In genomic region chr5:140402258-140403074, GRCh38 we compare ENCODE assay signal across 8 cellular contexts. TPM values are rescaled to one million over a fixed set of nuclear protein-coding genes. Genes with fewer than 3 reads are reported as not detected.
DNase-seq lines count a peak whose midpoint lies in the region; ATAC-seq and TF ChIP-seq lines count a peak whose summit lies in the region.

No MANE protein-coding gene starts in this region.

- peaks cover 33% of the 10 kb centered on the region for H3K4me1 Mint-ChIP-seq in activated CD8-positive, alpha-beta T cell treated with anti-CD3 and anti-CD28 coated beads, Interleukin-2, amount 10 ng/mL, durations not matched to agents 7 days and 5 days (ENCODE audit: low read depth)
- peaks cover 27 to 40% of the 10 kb centered on the region in 2 donors for H3K4me1 Mint-ChIP-seq in effector memory CD8-positive, alpha-beta T cell (ENCODE audit: low read depth in 2 of 2)
- peaks cover 21% of the 10 kb centered on the region for H3K4me1 Mint-ChIP-seq in mesothelial cell of epicardium

- no peak for TF ChIP-seq CTCF in mesothelial cell of epicardium (IDR thresholded peaks at IDR 0.05; ENCODE audit: unreplicated experiment)

- no peak overlapping the region for H3K4me3 Mint-ChIP-seq in activated CD8-positive, alpha-beta T cell treated with anti-CD3 and anti-CD28 coated beads, Interleukin-2, amount 10 ng/mL, durations not matched to agents 7 days and 5 days
- no peak overlapping the region for H3K4me3 Mint-ChIP-seq in effector memory CD8-positive, alpha-beta T cell
- H3K4me3 Mint-ChIP-seq in mesothelial cell of epicardium = no peak overlapping the region

- CTCF ChIA-PET in activated CD8-positive, alpha-beta T cell treated with anti-CD3 and anti-CD28 coated beads, Interleukin-2, amount 10 ng/mL, durations not matched to agents 7 days and 5 days (lab: Charles Lee) = interaction anchor here (0.8 to 3.8 kb wide), 4 partner anchors 28 to 233 kb away, joined by 3 to 21 read pairs (median 5); no protein-coding TSS in a partner anchor

- ATAC-seq in GM21447 (IDR thresholded peaks at IDR 0.05; ENCODE audit: unreplicated experiment) (peak; percentile 0), HG03095 (IDR thresholded peaks at IDR 0.05; ENCODE audit: unreplicated experiment) (no peak)
- ATAC-seq in activated CD8-positive, alpha-beta T cell treated with anti-CD3 and anti-CD28 coated beads, Interleukin-2, amount 10 ng/mL, durations not matched to agents 7 days and 5 days = peak; percentile 4
- ATAC-seq in effector memory CD8-positive, alpha-beta T cell (replicated peaks) = no peak

- no peaks in the 10 kb centered on the region for H3K9me3 Mint-ChIP-seq in activated CD8-positive, alpha-beta T cell treated with anti-CD3 and anti-CD28 coated beads, Interleukin-2, amount 10 ng/mL, durations not matched to agents 7 days and 5 days (ENCODE audit: insufficient read depth)
- H3K9me3 Mint-ChIP-seq in effector memory CD8-positive, alpha-beta T cell = no peaks in the 10 kb centered on the region
- no peaks in the 10 kb centered on the region for H3K9me3 Mint-ChIP-seq in mesothelial cell of epicardium

- POLR2A ChIA-PET in activated CD8-positive, alpha-beta T cell treated with anti-CD3 and anti-CD28 coated beads, Interleukin-2, amount 10 ng/mL, durations not matched to agents 7 days and 5 days (lab: Charles Lee) = interaction anchor here (0.5 to 2.8 kb wide), 15 partner anchors 9 to 289 kb away, joined by 3 to 14 read pairs (median 5); partner anchors contain the start of genes APBB3, EIF4EBP3, HARS1 and HARS2

- DNase-seq in AG20443 (ENCODE audit: low spot score) (peak; percentile 24), NCI-H69 (lab: John Stamatoyannopoulos, UW) (peak; percentile 77), mesothelial cell of epicardium (ENCODE audit: low spot score in 2 of 2, unreplicated experiment in 2 of 2) (peak; percentile 32 to 61)
- peak; percentile 60 for DNase-seq in activated CD8-positive, alpha-beta T cell treated with anti-CD3 and anti-CD28 coated beads, Interleukin-2, amount 10 ng/mL, durations not matched to agents 7 days and 5 days
- peak; percentile 19 to 45 (median 30) for DNase-seq in effector memory CD8-positive, alpha-beta T cell
- DNase-seq in stimulated activated CD8-positive, alpha-beta memory T cell treated with anti-CD3 and anti-CD28 coated beads, Interleukin-4, amount 100 ng/mL, for 48 hours = peak; percentile 68

- H3K27me3 Mint-ChIP-seq in activated CD8-positive, alpha-beta T cell treated with anti-CD3 and anti-CD28 coated beads, Interleukin-2, amount 10 ng/mL, durations not matched to agents 7 days and 5 days (ENCODE audit: low read depth) = no peaks in the 10 kb centered on the region
- no peaks in the 10 kb centered on the region for H3K27me3 Mint-ChIP-seq in effector memory CD8-positive, alpha-beta T cell
- H3K27me3 Mint-ChIP-seq in mesothelial cell of epicardium (ENCODE audit: low read depth) = no peaks in the 10 kb centered on the region

- no peak overlapping the region for H3K27ac Mint-ChIP-seq in activated CD8-positive, alpha-beta T cell treated with anti-CD3 and anti-CD28 coated beads, Interleukin-2, amount 10 ng/mL, durations not matched to agents 7 days and 5 days
- H3K27ac Mint-ChIP-seq in effector memory CD8-positive, alpha-beta T cell = no peak overlapping the region
- H3K27ac Mint-ChIP-seq in mesothelial cell of epicardium = no peak overlapping the region

- peaks cover 23% of the 10 kb centered on the region for H3K36me3 Mint-ChIP-seq in activated CD8-positive, alpha-beta T cell treated with anti-CD3 and anti-CD28 coated beads, Interleukin-2, amount 10 ng/mL, durations not matched to agents 7 days and 5 days (ENCODE audit: low read depth)
- peaks cover 20% of the 10 kb centered on the region for H3K36me3 Mint-ChIP-seq in effector memory CD8-positive, alpha-beta T cell (ENCODE audit: insufficient read depth)
- H3K36me3 Mint-ChIP-seq in mesothelial cell of epicardium = peaks cover 4% of the 10 kb centered on the region

RNA-seq across cellular contexts. Expression of gene ANKHD1, which starts 0.8 kb away (rescaled TPM):
- total RNA-seq in activated CD8-positive, alpha-beta T cell treated with anti-CD3 and anti-CD28 coated beads, Interleukin-2, amount 10 ng/mL, durations not matched to agents 7 days and 5 days = 100 to 1,000 TPM; 108 to 112 TPM
- total RNA-seq in mesothelial cell of epicardium = 121 to 129 TPM (median 128 TPM) in 3 replicates

RNA-seq across cellular contexts. Expression of gene SLC4A9, which starts 42.5 kb away (rescaled TPM):
- total RNA-seq in activated CD8-positive, alpha-beta T cell treated with anti-CD3 and anti-CD28 coated beads, Interleukin-2, amount 10 ng/mL, durations not matched to agents 7 days and 5 days = under 1 TPM; 0.13 to 0.16 TPM
- 1.8 to 2.5 TPM (median 2.2 TPM) in 3 replicates for total RNA-seq in mesothelial cell of epicardium

RNA-seq across cellular contexts. Expression of gene HBEGF, which starts 56.1 kb away (rescaled TPM):
- 10 to 100 TPM; 12.6 to 13.5 TPM for total RNA-seq in activated CD8-positive, alpha-beta T cell treated with anti-CD3 and anti-CD28 coated beads, Interleukin-2, amount 10 ng/mL, durations not matched to agents 7 days and 5 days
- total RNA-seq in mesothelial cell of epicardium = 7.2 to 8.0 TPM (median 8.0 TPM) in 3 replicates

Comparison
In these comparisons a context has a peak if more than half of its experiments do, and no peak if none do; other contexts are left out.
1. DNase-seq: peak in every context shown above with its lines; median percentile 77 in NCI-H69; 68 in stimulated activated CD8-positive, alpha-beta memory T cell treated with anti-CD3 and anti-CD28 coated beads, Interleukin-4, amount 100 ng/mL, for 48 hours; 60 in activated CD8-positive, alpha-beta T cell treated with anti-CD3 and anti-CD28 coated beads, Interleukin-2, amount 10 ng/mL, durations not matched to agents 7 days and 5 days; 46 in mesothelial cell of epicardium; 30 in effector memory CD8-positive, alpha-beta T cell; 24 in AG20443.
2. ATAC-seq: peak in GM21447 (single experiment) and activated CD8-positive, alpha-beta T cell treated with anti-CD3 and anti-CD28 coated beads, Interleukin-2, amount 10 ng/mL, durations not matched to agents 7 days and 5 days (single experiment); none in effector memory CD8-positive, alpha-beta T cell (single experiment) and HG03095 (single experiment).